Comparison of ENCODE assay signal across 7 cellular contexts in genomic region chr13:79406597-79406908, GRCh38. TPM values are rescaled to one million over a fixed set of nuclear protein-coding genes. Genes with fewer than 3 reads are reported as not detected.
DNase-seq lines count a peak whose midpoint lies in the region; ATAC-seq and TF ChIP-seq lines count a peak whose summit lies in the region.

No MANE protein-coding gene starts in this region.

- no peaks in the 10 kb centered on the region for H3K9me2 ChIP-seq in SU-DHL-6 (replicated peaks; ENCODE audit: insufficient read depth, low read length)

- peak overlapping the region; percentile 96 for H3K9ac ChIP-seq in SU-DHL-6 (ENCODE audit: low read length)

- no peaks in the 10 kb centered on the region for H3K9me3 ChIP-seq in SU-DHL-6 (ENCODE audit: insufficient read depth, low read length)
- no peaks in the 10 kb centered on the region for H3K9me3 ChIP-seq in cardiac muscle cell (ENCODE audit: low read depth)
- no peaks in the 10 kb centered on the region for H3K9me3 ChIP-seq in gastrocnemius medialis

- no peaks in the 10 kb centered on the region for H3K27me3 ChIP-seq in SU-DHL-6 (ENCODE audit: low read length)
- no peaks in the 10 kb centered on the region for H3K27me3 ChIP-seq in cardiac muscle cell
- H3K27me3 ChIP-seq in gastrocnemius medialis, result no peaks in the 10 kb centered on the region

- TF ChIP-seq CTCF in SU-DHL-6 (IDR thresholded peaks at IDR 0.05; ENCODE audit: insufficient read depth, low read length, poor library complexity, severe bottlenecking) (no peak), cardiac muscle cell (IDR thresholded peaks at IDR 0.05; ENCODE audit: low read depth, low read length) (no peak), gastrocnemius medialis (IDR thresholded peaks at IDR 0.05 in 4 of 5, conservative IDR thresholded peaks at IDR 0.05 in 1 of 5) (peak in 1 of 5 experiments; percentile 32)

- peaks cover 18% of the 10 kb centered on the region for H4K20me1 ChIP-seq in SU-DHL-6 (ENCODE audit: low read depth, low read length)

- peak overlapping the region; percentile 72 for H3K4me3 ChIP-seq in SU-DHL-6 (ENCODE audit: insufficient read depth, low read length, poor library complexity, severe bottlenecking)
- H3K4me3 ChIP-seq in cardiac muscle cell, result peak overlapping the region; percentile 89
- H3K4me3 ChIP-seq in gastrocnemius medialis, result peak overlapping the region; percentile 87 to 96 (median 94)

- intact Hi-C loops in gastrocnemius medialis (cut with DNase I; ENCODE audit: low total_unique reads), result loop anchor here (5.0 to 10.0 kb wide), 3 partner anchors 76 to 936 kb away; partner anchors contain the start of genes NDFIP2 and SPRY2

- in situ Hi-C loops in gastrocnemius medialis (cut with MboI; ENCODE audit: low sequenced_read_pairs in 4 of 4), result loop anchor here in 2 of 4 donors (25.0 kb wide), 1 partner anchor 931 kb away; the partner anchor contains the start of gene SPRY2 (in 2 of the 2)

- H3F3A ChIP-seq in SU-DHL-6 (ENCODE audit: insufficient read depth), result peaks cover 20% of the 10 kb centered on the region; the same call in 1 of the 2 replicates

- H3K4me1 ChIP-seq in cardiac muscle cell (ENCODE audit: low read depth) (peaks cover 31% of the 10 kb centered on the region), gastrocnemius medialis (peaks cover 46 to 49% of the 10 kb centered on the region in 2 donors)

- DNase-seq in cardiac muscle cell (ENCODE audit: low read depth in 1 of 2, low spot score in 1 of 2), result no peak
- no peak for DNase-seq in gastrocnemius medialis
- DNase-seq in stimulated activated naive CD4-positive, alpha-beta T cell treated with Interleukin-2 at 50 U/mL for 16 hours (lab: John Stamatoyannopoulos, UW), result no peak
- no peak for DNase-seq in hypothalamus (lab: John Stamatoyannopoulos, UW)

- 0 out of 2 replicates have a peak, but pooled peaks cover 5% of the 10 kb centered on the region for H3K36me3 ChIP-seq in SU-DHL-6 (ENCODE audit: low read length)
- no peaks in the 10 kb centered on the region for H3K36me3 ChIP-seq in cardiac muscle cell
- no peaks in the 10 kb centered on the region for H3K36me3 ChIP-seq in gastrocnemius medialis

- H3K79me2 ChIP-seq in SU-DHL-6 (ENCODE audit: insufficient read depth, low read length), result peaks cover 60% of the 10 kb centered on the region

- ATAC-seq in GM18907 (IDR thresholded peaks at IDR 0.05; ENCODE audit: unreplicated experiment) (peak; percentile 30), HG02884 (IDR thresholded peaks at IDR 0.05; ENCODE audit: unreplicated experiment) (peak; percentile 25), gastrocnemius medialis (peak; percentile 44 to 46)

- peak overlapping the region; percentile 97 for H3K4me2 ChIP-seq in SU-DHL-6 (ENCODE audit: low read depth, low read length, poor library complexity, severe bottlenecking)

- H2AFZ ChIP-seq in SU-DHL-6 (ENCODE audit: low read depth, low read length, severe bottlenecking), result peak overlapping the region; percentile 82

- H3K27ac ChIP-seq in SU-DHL-6 (ENCODE audit: low read depth, low read length), result peak overlapping the region; percentile 90
- peak overlapping the region; percentile 99 for H3K27ac ChIP-seq in cardiac muscle cell
- H3K27ac ChIP-seq in gastrocnemius medialis, result peak overlapping the region; percentile 94 to 98 (median 96)

- no peak for TF ChIP-seq POLR2A in gastrocnemius medialis (IDR thresholded peaks at IDR 0.05)

RNA-seq across cellular contexts. Expression of gene RBM26, which starts 0.5 kb away (rescaled TPM):
- 26.7 and 41.3 TPM in 2 replicates for total RNA-seq in cardiac muscle cell
- 22.9 and 31.9 TPM in 2 replicates for polyA plus RNA-seq in cardiac muscle cell
- total RNA-seq in gastrocnemius medialis, result 10 to 100 TPM; 14.9 to 44.8 (median 23.1) TPM
